ENCODE assay signal across 8 cellular contexts in the genomic region with DNA sequence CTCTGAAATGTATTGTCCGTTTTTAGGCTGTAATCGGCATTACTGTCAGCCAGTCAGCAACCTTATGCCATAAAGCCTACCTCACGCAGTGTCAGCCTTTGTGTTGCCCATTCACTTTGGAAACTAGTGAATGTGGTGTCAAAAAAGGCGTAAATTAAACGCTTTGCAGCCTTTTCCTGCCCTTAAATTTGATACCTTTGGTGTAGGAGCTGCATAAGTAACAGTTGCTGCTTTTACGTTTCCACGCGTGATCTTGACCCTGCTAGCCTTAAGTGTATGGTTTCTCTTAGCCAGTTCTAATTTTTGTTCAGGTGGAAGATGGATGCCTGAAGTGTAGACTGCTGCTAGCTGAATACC.
A peak's percentile ranks its signal among the peaks of the same experiment; 100 is the strongest.
DNase-seq lines count a peak whose midpoint lies in the region; ATAC-seq and TF ChIP-seq lines count a peak whose summit lies in the region.

No MANE protein-coding gene starts in this region.

- peak in 1 of 8 donors; percentile 1 for ATAC-seq in heart right ventricle
- no peak for ATAC-seq in left ventricle myocardium superior
- no peak for ATAC-seq in HG02840 (IDR thresholded peaks at IDR 0.05; ENCODE audit: low FRiP score, unreplicated experiment)

- peaks cover 22% of the 10 kb centered on the region for H3K79me2 ChIP-seq in mesendoderm (ENCODE audit: control insufficient read depth, insufficient read depth, low read length)

- no peak overlapping the region for H2BK5ac ChIP-seq in mesendoderm (ENCODE audit: low read length)

- H3K27me3 ChIP-seq in heart right ventricle (no peaks in the 10 kb centered on the region), mesendoderm (ENCODE audit: insufficient read depth, low read length, poor library complexity) (no peaks in the 10 kb centered on the region)

- H3K4me1 ChIP-seq in heart right ventricle (peaks cover 5 to 35% (median 27%) of the 10 kb centered on the region in 9 donors), mesendoderm (ENCODE audit: control insufficient read depth, low read depth, low read length) (peaks cover 7% of the 10 kb centered on the region)

- H3K9ac ChIP-seq in mesendoderm (ENCODE audit: low read length), result peak overlapping the region; percentile 100

- TF ChIP-seq CTCF in heart right ventricle (IDR thresholded peaks at IDR 0.05) (no peak), brain (conservative IDR thresholded peaks at IDR 0.05) (no peak)

- H3K36me3 Mint-ChIP-seq in brain, result peaks cover 28% of the 10 kb centered on the region

- peaks cover 19% of the 10 kb centered on the region for H3K27me3 Mint-ChIP-seq in brain

- peak overlapping the region; percentile 65 to 98 (median 81) for H3K4me3 ChIP-seq in heart right ventricle
- peak overlapping the region; percentile 97 for H3K4me3 ChIP-seq in mesendoderm (ENCODE audit: low read length)

- peaks cover 0 to 46% (median 26%) of the 10 kb centered on the region in 9 donors for H3K36me3 ChIP-seq in heart right ventricle
- H3K36me3 ChIP-seq in mesendoderm (ENCODE audit: control insufficient read depth, insufficient read depth, low read length), result peaks cover 8% of the 10 kb centered on the region

- intact Hi-C loops in heart right ventricle (cut with DNase I) (loop anchor here in 1 of 10 donors (2.0 kb wide), 1 partner anchor 257 kb away; the partner anchor contains the start of gene EPB41L4A), left ventricle myocardium superior (cut with micrococcal nuclease) (no loop called here)

- DNase-seq in heart right ventricle, result no peak
- DNase-seq in left ventricle myocardium superior, result no peak
- DNase-seq in mesendoderm, result no peak
- no peak for DNase-seq in NCI-H2171 treated with DMSO at 0.1 percent for 48 hours (lab: John Stamatoyannopoulos, UW)
- DNase-seq in AG08395 (ENCODE audit: low spot score), result no peak
- no peak for DNase-seq in DMS114 treated with DMSO at 0.1 percent for 48 hours (lab: John Stamatoyannopoulos, UW; ENCODE audit: unreplicated experiment)

- H2BK120ac ChIP-seq in mesendoderm (ENCODE audit: low read depth, low read length), result no peak overlapping the region

- H3K56ac ChIP-seq in mesendoderm (ENCODE audit: low read length), result peak overlapping the region; percentile 98

- H3K4me2 ChIP-seq in mesendoderm (ENCODE audit: low read length), result peak overlapping the region; percentile 64

- no peaks in the 10 kb centered on the region for H3K9me3 ChIP-seq in heart right ventricle

- H3K27ac ChIP-seq in heart right ventricle, result peak overlapping the region in 9 of 10 donors; percentile 66 to 95 (median 91)
- no peak overlapping the region for H3K27ac ChIP-seq in mesendoderm (ENCODE audit: low read depth, low read length)

- H4K8ac ChIP-seq in mesendoderm (ENCODE audit: low read depth, low read length), result no peak overlapping the region

- peaks cover 3% of the 10 kb centered on the region for H3K79me1 ChIP-seq in mesendoderm (ENCODE audit: low read length)

- H3K9me3 Mint-ChIP-seq in brain, result peaks cover 0 to 4% (median 3%) of the 10 kb centered on the region in 5 experiments

- peak overlapping the region; percentile 38 to 90 (median 79) for H3K27ac Mint-ChIP-seq in brain

- H3K4me1 Mint-ChIP-seq in brain, result peaks cover 40% of the 10 kb centered on the region

- H3K4me3 Mint-ChIP-seq in brain, result peak overlapping the region; percentile 89 to 95 (median 92)

- no peak overlapping the region for H4K5ac ChIP-seq in mesendoderm (ENCODE audit: low read length)

- H2BK15ac ChIP-seq in mesendoderm (replicated peaks; ENCODE audit: low read depth), result no peak overlapping the region

- H3K18ac ChIP-seq in mesendoderm (ENCODE audit: low read length), result peak overlapping the region; percentile 22

- H3K23ac ChIP-seq in mesendoderm (ENCODE audit: low read length), result no peak overlapping the region

- 0 to 2% methylated on average over 8 of the region's 8 CpGs for WGBS in heart right ventricle, 2 donors
- no CpG with 5 or more reads among the region's 8 CpGs for WGBS in mesendoderm (ENCODE audit: extremely low coverage, insufficient coverage, low lambda C conversion rate)

- peak overlapping the region; percentile 90 for H2AK5ac ChIP-seq in mesendoderm (ENCODE audit: low read length)

- no peak overlapping the region for H3K4ac ChIP-seq in mesendoderm (ENCODE audit: low read depth, low read length)
